In genomic region chr2:10312437-10312957, GRCh38 we compare ENCODE assay signal across 2 cellular contexts.
TF ChIP-seq lines count a peak whose summit lies in the region.

No MANE protein-coding gene starts in this region.

TF ChIP-seq in HEK293T, 16 proteins besides CTCF, POLR2A, EP300 and RAD21:
- TF ChIP-seq NFRKB (IDR thresholded peaks at IDR 0.05) (no peak), CTBP1 (IDR thresholded peaks at IDR 0.05; ENCODE audit: borderline replicate concordance) (peak; percentile 55), LEF1 (IDR thresholded peaks at IDR 0.05; ENCODE audit: borderline replicate concordance) (no peak), SP1 (IDR thresholded peaks at IDR 0.05) (no peak), BHLHE40 (IDR thresholded peaks at IDR 0.05; ENCODE audit: borderline replicate concordance) (no peak), FOXK2 (IDR thresholded peaks at IDR 0.05) (no peak), PKNOX1 (IDR thresholded peaks at IDR 0.05) (no peak; the same call in 1 of the 2 replicates), ZNF384 (IDR thresholded peaks at IDR 0.05) (no peak)

TF ChIP-seq in K562, 482 proteins besides CTCF, POLR2A, EP300 and RAD21:
- no peak for TF ChIP-seq TEAD4 (IDR thresholded peaks at IDR 0.05; ENCODE audit: low read length)
- TF ChIP-seq TEAD4 (CRISPR knock-in tag; IDR thresholded peaks at IDR 0.05; ENCODE audit: borderline replicate concordance), result no peak
- TF ChIP-seq HINFP (tag; conservative IDR thresholded peaks at IDR 0.05; ENCODE audit: low read depth), result no peak
- no peak for TF ChIP-seq HLTF (IDR thresholded peaks at IDR 0.05)
- TF ChIP-seq ZNF696 (CRISPR knock-in tag; conservative IDR thresholded peaks at IDR 0.05), result no peak
- TF ChIP-seq TSC22D4 (tag; IDR thresholded peaks at IDR 0.05), result peak; percentile 67; the same call in 1 of the 2 replicates
- no peak for TF ChIP-seq RBM39 (optimal IDR thresholded peaks at IDR 0.05; ENCODE audit: low read depth, low read length)
- TF ChIP-seq YBX1 (IDR thresholded peaks at IDR 0.05), result peak; percentile 78; the same call in 1 of the 2 replicates
- TF ChIP-seq PBX2 (CRISPR knock-in tag; IDR thresholded peaks at IDR 0.05; ENCODE audit: low read depth), result no peak
- peak; percentile 78 for TF ChIP-seq PBX2 (tag; conservative IDR thresholded peaks at IDR 0.05; ENCODE audit: low read depth)
- TF ChIP-seq CHD4 (IDR thresholded peaks at IDR 0.05; ENCODE audit: insufficient read depth, insufficient replicate concordance, low read depth, low read length, poor library complexity, severe bottlenecking), result no peak
- TF ChIP-seq GABPB1 (CRISPR knock-in tag; IDR thresholded peaks at IDR 0.05), result no peak
- TF ChIP-seq ZNF41 (CRISPR knock-in tag; conservative IDR thresholded peaks at IDR 0.05), result no peak
- TF ChIP-seq ETV5 (CRISPR knock-in tag; IDR thresholded peaks at IDR 0.05; ENCODE audit: low read depth), result no peak
- peak; percentile 90 for TF ChIP-seq EHMT2 (IDR thresholded peaks at IDR 0.05)
- TF ChIP-seq MXI1 (IDR thresholded peaks at IDR 0.05; ENCODE audit: low read depth, low read length), result no peak
- no peak for TF ChIP-seq SMAD4 (CRISPR knock-in tag; conservative IDR thresholded peaks at IDR 0.05)
- TF ChIP-seq PKNOX1 (IDR thresholded peaks at IDR 0.05), result peak; percentile 45
- no peak for TF ChIP-seq POLR3G (IDR thresholded peaks at IDR 0.05; ENCODE audit: extremely low read depth, insufficient read length, insufficient replicate concordance)
- TF ChIP-seq HDAC2 (IDR thresholded peaks at IDR 0.05), result peak; percentile 55
- TF ChIP-seq DPF2 (IDR thresholded peaks at IDR 0.05), result 0 out of 2 replicates have a peak, but pooled peaks have one; percentile 5
- TF ChIP-seq ATF1 (CRISPR knock-in tag; IDR thresholded peaks at IDR 0.05), result no peak
- peak; percentile 79 for TF ChIP-seq ATF1 (tag; IDR thresholded peaks at IDR 0.05)
- peak; percentile 81 for TF ChIP-seq CTBP1 (IDR thresholded peaks at IDR 0.05; ENCODE audit: borderline replicate concordance)
- no peak for TF ChIP-seq BRCA1 (IDR thresholded peaks at IDR 0.05)
- no peak for TF ChIP-seq BRCA1 (CRISPR knock-in tag; IDR thresholded peaks at IDR 0.05)
- no peak for TF ChIP-seq PCBP2 (IDR thresholded peaks at IDR 0.05; ENCODE audit: low read depth, low read length, poor library complexity, severe bottlenecking)
- 0 out of 2 replicates have a peak, but pooled peaks have one; percentile 20 for TF ChIP-seq ARID2 (IDR thresholded peaks at IDR 0.05)
- TF ChIP-seq HDAC1 (IDR thresholded peaks at IDR 0.05), result peak in 1 of 2 experiments; percentile 90; a peak in 2 of 4 replicates
- no peak for TF ChIP-seq ESRRB (CRISPR knock-in tag; IDR thresholded peaks at IDR 0.05; ENCODE audit: borderline replicate concordance)
- TF ChIP-seq HBP1 (CRISPR knock-in tag; IDR thresholded peaks at IDR 0.05), result 0 out of 2 replicates have a peak, but pooled peaks have one; percentile 17
- TF ChIP-seq ZNF217 (CRISPR knock-in tag; IDR thresholded peaks at IDR 0.05), result no peak
- TF ChIP-seq MEIS2 (IDR thresholded peaks at IDR 0.05; ENCODE audit: partially characterized antibody), result peak; percentile 65
- TF ChIP-seq HDGF (IDR thresholded peaks at IDR 0.05), result 0 out of 2 replicates have a peak, but pooled peaks have one; percentile 43
- 0 out of 2 replicates have a peak, but pooled peaks have one; percentile 26 for TF ChIP-seq THRB (CRISPR knock-in tag; conservative IDR thresholded peaks at IDR 0.05)
- peak; percentile 74 to 84 for TF ChIP-seq KDM1A (IDR thresholded peaks at IDR 0.05)
- TF ChIP-seq GATA2 (CRISPR knock-in tag; IDR thresholded peaks at IDR 0.05), result no peak
- no peak for TF ChIP-seq ZBTB11 (CRISPR knock-in tag; IDR thresholded peaks at IDR 0.05)
- TF ChIP-seq ZNF589 (CRISPR knock-in tag; IDR thresholded peaks at IDR 0.05; ENCODE audit: low read depth), result no peak
- TF ChIP-seq ZBTB2 (IDR thresholded peaks at IDR 0.05), result 0 out of 2 replicates have a peak, but pooled peaks have one; percentile 48
- no peak for TF ChIP-seq HNRNPLL (IDR thresholded peaks at IDR 0.05; ENCODE audit: low read depth, low read length, poor library complexity, severe bottlenecking)
- peak; percentile 58; the same call in 1 of the 2 replicates for TF ChIP-seq LARP7 (IDR thresholded peaks at IDR 0.05)
